25 cellular contexts compared by ENCODE assay signal in the genomic region with DNA sequence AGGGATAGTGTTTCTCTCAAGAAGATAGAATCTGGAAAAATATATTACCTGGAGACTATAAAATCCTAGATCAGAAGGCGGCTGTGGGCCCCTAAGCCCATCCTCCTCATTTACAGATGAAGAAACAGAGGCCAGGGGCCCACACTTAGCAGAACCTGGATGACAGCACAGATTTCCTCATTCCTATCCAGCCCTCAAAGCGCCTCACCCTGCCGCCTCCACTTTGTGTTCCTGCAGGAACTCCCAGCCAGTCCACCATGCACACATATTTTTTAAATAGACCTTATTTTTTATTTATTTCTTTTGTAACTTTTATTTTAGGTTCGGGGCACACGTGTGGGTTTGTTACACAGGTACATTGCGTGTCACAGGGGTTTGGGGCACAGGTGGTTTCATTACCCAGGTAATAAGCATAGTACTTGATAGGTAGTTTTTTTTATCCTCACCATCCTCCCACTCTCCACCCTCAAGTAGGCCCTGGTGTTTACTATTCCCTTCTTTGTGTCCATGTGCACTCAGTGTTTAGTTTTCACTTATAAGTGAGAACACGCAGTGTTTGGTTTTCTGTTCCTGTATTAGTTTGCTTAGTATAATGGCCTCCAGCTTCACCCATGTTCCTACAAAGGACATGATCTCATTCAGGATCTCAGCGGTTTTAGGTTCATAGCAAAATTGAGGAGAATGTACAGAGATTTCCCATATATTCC.
"Had no signal": no experiment of that assay in that cellular context is flagged by ENCODE, and none has a peak within 500 bp of the region (broad histone marks: within the 10 kb centered on the region; RNA-seq: fewer than 3 reads in every experiment).

No MANE protein-coding gene starts in this region.

- ATAC-seq: activated naive CD4-positive, alpha-beta T cell treated with anti-CD3 and anti-CD28 coated beads, Interleukin-2, amount 50 U/mL, for 72 hours; activated naive CD8-positive, alpha-beta T cell treated with anti-CD3 and anti-CD28 coated beads, Interleukin-2, amount 50 U/mL, for 24 hours; activated T-cell treated with anti-CD3 and anti-CD28 coated beads, Interleukin-2, amount 50 U/mL, for 4 hours; body of pancreas; Panc1; Right ventricle myocardium inferior had no signal

- H3K9me3 ChIP-seq: body of pancreas had no signal

- DNase-seq: activated CD4-positive, alpha-beta memory T cell treated with anti-CD3 and anti-CD28 coated beads for 36 hours; activated CD4-positive, alpha-beta T cell treated with anti-CD3 and anti-CD28 coated beads, Interleukin-2, amount 10 ng/mL, durations not matched to agents 7 days and 5 days; activated CD4-positive, CD25-positive, alpha-beta regulatory T cell; activated CD8-positive, alpha-beta memory T cell treated with anti-CD3 and anti-CD28 coated beads for 24 hours; activated effector memory CD4-positive, alpha-beta T cell treated with anti-CD3 and anti-CD28 coated beads, Interleukin-2, amount 50 U/mL, for 16 hours; activated naive CD4-positive, alpha-beta T cell treated with Interleukin-2 at 50 U/mL for 16 hours; activated naive CD8-positive, alpha-beta T cell treated with anti-CD3 and anti-CD28 coated beads, Interleukin-2, amount 50 U/mL, for 24 hours; activated T-cell treated with anti-CD3 and anti-CD28 coated beads, Interleukin-2, amount 50 U/mL, for 4 hours; amniotic stem cell; body of pancreas; central memory CD4-positive, alpha-beta T cell; MG63; MV-4-11; NCI-H1092 treated with DMSO at 0.1 percent for 48 hours; NCI-H1436 treated with DMSO at 0.1 percent for 48 hours; NCI-H1930; NCI-H82; RPMI8226; T-helper 1 cell had no signal

- H3K4me3 Mint-ChIP-seq: activated CD4-positive, alpha-beta memory T cell treated with anti-CD3 and anti-CD28 coated beads for 36 hours; activated CD4-positive, alpha-beta T cell treated with anti-CD3 and anti-CD28 coated beads, Interleukin-2, amount 10 ng/mL, durations not matched to agents 7 days and 5 days; activated naive CD8-positive, alpha-beta T cell treated with anti-CD3 and anti-CD28 coated beads, Interleukin-2, amount 50 U/mL, for 24 hours; activated T-cell treated with anti-CD3 and anti-CD28 coated beads, Interleukin-2, amount 50 U/mL, for 4 hours had no signal

- H3K27me3 ChIP-seq: ascending aorta, body of pancreas, MG63 had no signal

- H3K4me1 Mint-ChIP-seq: activated CD4-positive, alpha-beta T cell treated with anti-CD3 and anti-CD28 coated beads, Interleukin-2, amount 10 ng/mL, durations not matched to agents 7 days and 5 days; activated naive CD8-positive, alpha-beta T cell treated with anti-CD3 and anti-CD28 coated beads, Interleukin-2, amount 50 U/mL, for 24 hours had no signal

- H3K9me3 Mint-ChIP-seq: activated CD4-positive, alpha-beta memory T cell treated with anti-CD3 and anti-CD28 coated beads for 36 hours; activated naive CD4-positive, alpha-beta T cell treated with anti-CD3 and anti-CD28 coated beads, Interleukin-2, amount 50 U/mL, for 72 hours; activated naive CD8-positive, alpha-beta T cell treated with anti-CD3 and anti-CD28 coated beads, Interleukin-2, amount 50 U/mL, for 24 hours had no signal

- H3K27ac Mint-ChIP-seq: activated CD4-positive, alpha-beta memory T cell treated with anti-CD3 and anti-CD28 coated beads for 36 hours; activated CD4-positive, alpha-beta T cell treated with anti-CD3 and anti-CD28 coated beads, Interleukin-2, amount 10 ng/mL, durations not matched to agents 7 days and 5 days; activated naive CD4-positive, alpha-beta T cell treated with anti-CD3 and anti-CD28 coated beads, Interleukin-2, amount 50 U/mL, for 72 hours; activated naive CD8-positive, alpha-beta T cell treated with anti-CD3 and anti-CD28 coated beads, Interleukin-2, amount 50 U/mL, for 24 hours had no signal

- H3K4me3 ChIP-seq: ascending aorta, body of pancreas, MG63, SK-N-MC had no signal

- H3K27ac ChIP-seq: ascending aorta, body of pancreas, SK-N-MC, VCaP had no signal

- H3K36me3 ChIP-seq: ascending aorta, MG63 had no signal

- H3K36me3 Mint-ChIP-seq: activated CD4-positive, alpha-beta memory T cell treated with anti-CD3 and anti-CD28 coated beads for 36 hours; activated naive CD4-positive, alpha-beta T cell treated with anti-CD3 and anti-CD28 coated beads, Interleukin-2, amount 50 U/mL, for 72 hours had no signal

- H3K4me1 ChIP-seq: ascending aorta, body of pancreas had no signal
